Comparison of ENCODE assay signal across 7 cellular contexts in the genomic region with DNA sequence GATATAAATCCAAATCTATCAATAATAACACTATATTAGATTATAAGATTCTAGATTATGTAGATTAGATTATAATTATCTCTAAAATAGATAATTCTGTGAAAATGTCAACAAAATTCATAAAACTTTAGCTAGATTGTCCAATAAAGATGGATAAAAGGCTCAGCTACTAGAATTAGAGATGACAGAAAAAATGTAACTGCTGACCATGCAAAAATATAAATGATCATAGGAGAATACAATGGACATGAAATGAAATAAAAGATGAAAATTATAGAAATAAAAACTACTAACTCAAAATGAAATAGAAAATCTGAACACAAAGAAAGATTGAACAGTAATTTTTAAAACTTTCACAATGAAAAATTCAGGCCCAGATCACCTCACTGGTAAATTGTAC.
"Had no signal": no experiment of that assay in that cellular context is flagged by ENCODE, and none has a peak within 500 bp of the region (broad histone marks: within the 10 kb centered on the region; RNA-seq: fewer than 3 reads in every experiment).

No MANE protein-coding gene starts in this region.

- H3K27ac ChIP-seq: HL-60 had no signal

- H3K9me3 ChIP-seq: HAP-1 had no signal

- H2AFZ ChIP-seq: GM23338 had no signal

- H3K4me3 ChIP-seq: GM23338, HAP-1 had no signal

- H3K4me2 ChIP-seq: GM23338 had no signal

- H3K36me3 ChIP-seq: HAP-1 had no signal

- H3K4me1 ChIP-seq: HAP-1 had no signal

- DNase-seq: H7, HFFc6, KG1 had no signal

- ATAC-seq: GM23338, HCT116 had no signal
